Comparison of ENCODE assay signal across 11 cellular contexts in the genomic region with DNA sequence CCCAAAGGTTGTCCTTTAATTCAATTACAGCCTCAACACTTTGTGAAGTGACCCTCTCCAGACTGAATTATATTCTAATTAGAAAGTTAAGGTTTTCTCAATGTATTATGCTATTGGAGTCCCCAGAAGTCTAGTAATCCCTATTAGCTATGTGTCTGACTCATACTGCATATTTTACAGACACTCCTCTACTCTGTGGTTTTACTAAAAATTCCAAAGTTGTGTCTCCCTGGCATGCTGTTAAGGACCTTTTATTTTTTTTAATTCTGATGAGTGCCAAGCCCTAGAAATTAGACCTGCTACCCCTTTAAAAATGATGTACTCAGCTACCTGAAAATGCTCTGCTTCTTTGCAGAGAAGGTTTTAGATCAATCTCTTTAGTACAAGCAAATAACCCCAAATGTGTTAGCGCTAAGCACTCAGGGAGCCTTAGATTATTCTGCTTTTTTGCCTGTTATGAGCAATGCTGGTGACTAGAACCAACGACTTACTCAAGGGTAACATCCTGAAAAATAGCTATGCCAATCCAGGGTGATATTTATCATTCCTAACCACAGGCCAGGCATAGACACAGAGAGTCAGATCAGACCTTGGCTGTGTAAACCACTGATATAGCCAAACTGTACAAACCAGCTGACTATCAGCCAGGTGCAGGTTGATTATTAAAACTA. TPM values are rescaled to one million over a fixed set of nuclear protein-coding genes. Genes with fewer than 3 reads are reported as not detected.
A peak's percentile ranks its signal among the peaks of the same experiment; 100 is the strongest.
DNase-seq lines count a peak whose midpoint lies in the region; ATAC-seq and TF ChIP-seq lines count a peak whose summit lies in the region.
"Had no signal": no experiment of that assay in that cellular context is flagged by ENCODE, and none has a peak within 500 bp of the region (broad histone marks: within the 10 kb centered on the region; RNA-seq: fewer than 3 reads in every experiment).

No MANE protein-coding gene starts in this region.

- CTCF ChIA-PET in AG04449 (lab: Yijun Ruan, JAX), result interaction anchor here (0.7 to 1.7 kb wide), 9 partner anchors 16 to 221 kb away, joined by 3 to 9 read pairs (median 4); no protein-coding TSS in a partner anchor

- no peaks in the 10 kb centered on the region; the same call in none of the 2 replicates for H3K27me3 Mint-ChIP-seq in HFFc6 (ENCODE audit: insufficient read depth)
- H3K27me3 Mint-ChIP-seq: dendritic cell treated with granulocyte-macrophage colony-stimulating factor and Interleukin-4, amounts not matched to agents 40 ng/mL and 50 ng/mL, for 4 days had no signal

- no peak for TF ChIP-seq CTCF in AG04449 (IDR thresholded peaks at IDR 0.05; ENCODE audit: insufficient read depth, low read length, missing control alignments)
- no peak for TF ChIP-seq CTCF in HFFc6 (IDR thresholded peaks at IDR 0.05)

- H3K27ac Mint-ChIP-seq in HFFc6, result peak overlapping the region; percentile 84
- H3K27ac Mint-ChIP-seq: dendritic cell treated with granulocyte-macrophage colony-stimulating factor and Interleukin-4, amounts not matched to agents 40 ng/mL and 50 ng/mL, for 4 days had no signal

- ATAC-seq in left lobe of liver (peak; percentile 82), GM18867 (IDR thresholded peaks at IDR 0.05; ENCODE audit: unreplicated experiment) (no peak), GM21723 (IDR thresholded peaks at IDR 0.05; ENCODE audit: unreplicated experiment) (no peak)

- peaks cover 33% of the 10 kb centered on the region for H3K4me1 Mint-ChIP-seq in HFFc6 (ENCODE audit: low read depth)

- H3K4me3 Mint-ChIP-seq in HFFc6, result peak overlapping the region; percentile 37; the same call in 1 of the 2 replicates
- H3K4me3 Mint-ChIP-seq: dendritic cell treated with granulocyte-macrophage colony-stimulating factor and Interleukin-4, amounts not matched to agents 40 ng/mL and 50 ng/mL, for 4 days had no signal

- intact Hi-C loops in posterior cingulate gyrus (cut with DNase I), result no loop called here

- DNase-seq in AG04449 (ENCODE audit: low read depth, low spot score) (peak; percentile 68), HFFc6 (peak; percentile 90), amniotic epithelial cell (ENCODE audit: low read depth) (peak; percentile 90), left lobe of liver (ENCODE audit: low spot score) (no peak), middle frontal gyrus (ENCODE audit: extremely low spot score, low spot score) (no peak), posterior cingulate gyrus (no peak)
- DNase-seq: SIG-M5; stimulated activated CD4-positive, alpha-beta T cell treated with anti-CD3 and anti-CD28 coated beads, Interleukin-12 subunit alpha, Interleukin-12 subunit beta, amount 100 ng/mL, for 4 hours had no signal

- H3K4me3 ChIP-seq in AG04449 (ENCODE audit: low read depth, low read length), result no peak overlapping the region

- H3K36me3 Mint-ChIP-seq in HFFc6 (ENCODE audit: low read depth), result no peaks in the 10 kb centered on the region

- POLR2A ChIA-PET in AG04449 (lab: Yijun Ruan, JAX), result interaction anchor here (1.4 kb wide), 1 partner anchor 283 kb away, joined by 3 read pairs; the partner anchor contains the start of gene MRPL1

- peaks cover 3% of the 10 kb centered on the region; the same call in 1 of the 2 replicates for H3K9me3 Mint-ChIP-seq in HFFc6
- H3K9me3 Mint-ChIP-seq: dendritic cell treated with granulocyte-macrophage colony-stimulating factor and Interleukin-4, amounts not matched to agents 40 ng/mL and 50 ng/mL, for 4 days had no signal

RNA-seq across cellular contexts. Expression of gene CXCL13, which starts 26.1 kb away (rescaled TPM):
- not detected for total RNA-seq in HFFc6 (2021; fragmentation: NEBNext Ultra II Directional; extraction: Animal tissue kit (Norgen Biotek cat#: 25700))
- 52.3 TPM for total RNA-seq in left lobe of liver

Comparison
In these comparisons a context has a peak if more than half of its experiments do, and no peak if none do; other contexts are left out.
1. DNase-seq: peak in AG04449 (single experiment), HFFc6 (single experiment) and amniotic epithelial cell (single experiment); none in left lobe of liver (single experiment), middle frontal gyrus (single experiment) and posterior cingulate gyrus (0 of 10).
2. RNA of gene CXCL13, which starts 26.1 kb away (total RNA-seq): 52.3 TPM in left lobe of liver (single experiment); not detected in HFFc6; every median in the first group is over 10 times any median in the second.